Comparison of ENCODE assay signal across 11 cellular contexts in the genomic region with DNA sequence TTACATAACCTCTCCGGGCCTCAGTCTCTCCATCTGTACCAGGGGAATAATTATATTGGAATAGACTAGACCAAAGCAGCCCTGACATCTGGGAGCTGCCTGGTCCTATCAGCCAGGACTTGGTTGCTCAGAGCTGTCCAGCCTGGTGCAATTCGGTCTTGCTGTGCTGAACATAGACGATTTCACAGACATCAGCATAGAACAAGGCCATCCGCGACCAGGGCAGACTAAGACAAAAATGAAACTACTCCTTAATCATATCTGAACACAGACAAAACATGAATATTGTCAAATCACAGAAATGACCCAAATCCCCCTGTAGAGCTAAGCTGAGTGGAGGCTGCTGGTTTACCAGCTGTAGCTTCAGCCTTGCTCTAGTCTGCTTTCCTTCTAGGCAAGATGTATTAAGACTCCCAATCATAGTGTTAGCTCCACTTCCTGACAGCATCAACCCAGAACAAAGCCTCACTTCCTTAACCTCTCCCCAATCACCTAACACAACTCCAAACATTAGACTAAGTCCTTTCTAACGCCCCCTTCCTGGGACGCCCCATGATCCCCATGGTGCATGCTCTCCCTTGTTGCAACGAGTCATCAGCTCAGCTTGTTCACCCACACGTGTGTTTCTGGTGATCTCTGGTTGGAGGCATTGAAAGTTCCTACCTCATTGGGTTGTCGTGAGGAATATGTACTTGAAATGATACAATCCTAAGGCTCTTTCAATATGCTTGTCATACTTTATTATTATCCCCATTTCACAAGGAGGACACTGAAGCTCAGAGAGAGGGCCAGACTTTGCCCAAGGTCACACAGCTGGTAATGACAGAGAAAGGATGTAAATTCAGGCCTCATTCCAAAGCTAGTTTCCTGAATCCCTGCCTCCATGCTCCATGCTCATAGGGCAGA. TPM values are rescaled to one million over a fixed set of nuclear protein-coding genes. Genes with fewer than 3 reads are reported as not detected.
A peak's percentile ranks its signal among the peaks of the same experiment; 100 is the strongest.
DNase-seq lines count a peak whose midpoint lies in the region; ATAC-seq, FAIRE-seq and TF ChIP-seq lines count a peak whose summit lies in the region.
"Had no signal": no experiment of that assay in that cellular context is flagged by ENCODE, and none has a peak within 500 bp of the region (broad histone marks: within the 10 kb centered on the region; RNA-seq: fewer than 3 reads in every experiment).

No MANE protein-coding gene starts in this region.

- H3K9me1 ChIP-seq in K562 (ENCODE audit: control insufficient read depth, insufficient read depth, low read length) = no peaks in the 10 kb centered on the region

- in situ Hi-C loops in K562 (cut with MboI) = no loop called here
- in situ Hi-C loops in KBM-7 (cut with MboI; ENCODE audit: low pct_unique_long_range_greater_than_20kb, low sequenced_read_pairs) = loop anchor here (10.0 kb wide), 2 partner anchors 68 to 238 kb away; a partner anchor contains a TSS

- no peaks in the 10 kb centered on the region for H3K27me3 ChIP-seq in SK-N-SH (ENCODE audit: insufficient read depth)
- no peaks in the 10 kb centered on the region for H3K27me3 ChIP-seq in K562 (ENCODE audit: control insufficient read depth in 2 of 2, insufficient read depth in 2 of 2, low read length in 2 of 2)
- H3K27me3 ChIP-seq in neutrophil = no peaks in the 10 kb centered on the region
- no peaks in the 10 kb centered on the region for H3K27me3 ChIP-seq in Karpas-422 (ENCODE audit: low read length)

- TF ChIP-seq CTCF in SK-N-SH (IDR thresholded peaks at IDR 0.05) = no peak
- TF ChIP-seq CTCF in K562 (IDR thresholded peaks at IDR 0.05 in 2 of 3, conservative IDR thresholded peaks at IDR 0.05 in 1 of 3; ENCODE audit: insufficient read depth in 2 of 3, low read depth in 1 of 3, low read length in 3 of 3) = no peak
- no peak for TF ChIP-seq CTCF in neutrophil (IDR thresholded peaks at IDR 0.05)

- TF ChIP-seq POLR2A in K562 (conservative IDR thresholded peaks at IDR 0.05) = no peak

- H3K9me3 ChIP-seq in SK-N-SH (no peaks in the 10 kb centered on the region), K562 (replicated peaks; ENCODE audit: control insufficient read depth, insufficient read depth, low read depth, low read length) (no peaks in the 10 kb centered on the region), neutrophil (no peaks in the 10 kb centered on the region), Karpas-422 (ENCODE audit: low read length) (no peaks in the 10 kb centered on the region)

- POLR2A ChIA-PET in SK-N-SH (lab: Yijun Ruan, JAX) (interaction anchor here (1.4 kb wide), 1 partner anchor 99 kb away, joined by 4 read pairs; a partner anchor contains a TSS), K562 (lab: Yijun Ruan, JAX) (interaction anchor here (0.6 to 1.0 kb wide), 4 partner anchors 15 to 89 kb away, joined by 3 read pairs; no protein-coding TSS in a partner anchor)

- H3K79me2 ChIP-seq in SK-N-SH (ENCODE audit: insufficient read depth) (no peaks in the 10 kb centered on the region), K562 (ENCODE audit: control insufficient read depth, insufficient read depth, low read length) (no peaks in the 10 kb centered on the region), Karpas-422 (ENCODE audit: low read length) (no peaks in the 10 kb centered on the region)

- ATAC-seq in SK-N-SH treated with all-trans-retinoic acid at 6 μM for 48 hours (no peak), K562 (no peak)

- H4K20me1 ChIP-seq in SK-N-SH (ENCODE audit: insufficient read depth) (no peaks in the 10 kb centered on the region), K562 (replicated peaks; ENCODE audit: control insufficient read depth, insufficient read depth, low read length) (no peaks in the 10 kb centered on the region), Karpas-422 (ENCODE audit: insufficient read depth, low read depth, low read length) (no peaks in the 10 kb centered on the region)

- H3K9ac ChIP-seq in SK-N-SH = no peak overlapping the region
- peak overlapping the region in 1 of 2 experiments; percentile 21; a peak in 2 of 4 replicates for H3K9ac ChIP-seq in K562 (ENCODE audit: insufficient read depth in 1 of 2, low read depth in 2 of 2, low read length in 2 of 2)
- H3K9ac ChIP-seq in Karpas-422 (ENCODE audit: low read length) = no peak overlapping the region

- H2AFZ ChIP-seq in SK-N-SH (ENCODE audit: low read depth) (peak overlapping the region; percentile 47; the same call in 1 of the 2 replicates), K562 (ENCODE audit: low read depth, low read length) (peak overlapping the region; percentile 74), Karpas-422 (ENCODE audit: low read length) (no peak overlapping the region)

- CTCF ChIA-PET in SK-N-SH (lab: Yijun Ruan, JAX) = interaction anchor here (0.7 to 1.4 kb wide), 6 partner anchors 9 to 234 kb away, joined by 3 to 5 read pairs (median 3); a partner anchor contains a TSS
- CTCF ChIA-PET in K562 (lab: Yijun Ruan, JAX; ENCODE audit: low intra/inter-chr PET ratio) = no interaction called here

- no peaks in the 10 kb centered on the region for H3K9me2 ChIP-seq in SK-N-SH
- H3K9me2 ChIP-seq in Karpas-422 (replicated peaks; ENCODE audit: insufficient read depth, low read length) = no peaks in the 10 kb centered on the region

- DNase-seq in SK-N-SH = no peak
- DNase-seq in MV-4-11 (lab: John Stamatoyannopoulos, UW) = peak; percentile 51
- DNase-seq in K562 (ENCODE audit: extremely low read depth in 1 of 4, low spot score in 3 of 4) = peak in 1 of 4 experiments; percentile 39
- no peak for DNase-seq in KBM-7
- no peak for DNase-seq in NCI-H128 (lab: John Stamatoyannopoulos, UW; ENCODE audit: unreplicated experiment)
- no peak for DNase-seq in Karpas-422
- DNase-seq: activated CD8-positive, alpha-beta memory T cell treated with anti-CD3 and anti-CD28 coated beads, Interleukin-2, amount 50 U/mL, for 4 hours; cortex of kidney had no signal

- no TSS peak for BruUV-seq in K562 (replicated peaks; lab: Mats Ljungman, UMichigan)

- no peak overlapping the region for H3K4me3 ChIP-seq in SK-N-SH (ENCODE audit: low read depth in 2 of 2, low read length in 1 of 2)
- H3K4me3 ChIP-seq in K562 = no peak overlapping the region
- H3K4me3 ChIP-seq in neutrophil (ENCODE audit: low read depth in 1 of 2, low read length in 1 of 2) = peak overlapping the region; percentile 48 to 70
- no peak overlapping the region for H3K4me3 ChIP-seq in Karpas-422 (ENCODE audit: low read length)

- 95% methylated on average over 10 of the region's 10 CpGs for WGBS in SK-N-SH (ENCODE audit: low lambda C conversion rate)
- WGBS in K562 (ENCODE audit: insufficient coverage, low coverage, missing lambda C conversion rate) = 58% methylated on average over 10 of the region's 10 CpGs

- H3K4me2 ChIP-seq in SK-N-SH (peak overlapping the region; percentile 32; the same call in 1 of the 2 replicates), K562 (ENCODE audit: insufficient read depth, low read length) (no peak overlapping the region), Karpas-422 (ENCODE audit: low read depth, low read length, poor library complexity, severe bottlenecking) (no peak overlapping the region)

- H3K4me1 ChIP-seq in SK-N-SH (ENCODE audit: control insufficient read depth in 1 of 2, insufficient read depth in 2 of 2, low read depth in 1 of 2, low read length in 1 of 2) (peaks cover 8 to 33% of the 10 kb centered on the region in 2 experiments), K562 (replicated peaks in 1 of 2; ENCODE audit: control insufficient read depth in 2 of 2, insufficient read depth in 2 of 2, low read length in 2 of 2) (peaks cover 38 to 44% of the 10 kb centered on the region in 2 experiments), neutrophil (ENCODE audit: control insufficient read depth in 1 of 2, insufficient read depth in 1 of 2, low read depth in 1 of 2, low read length in 1 of 2) (peaks cover 93 to 94% of the 10 kb centered on the region in 2 experiments), Karpas-422 (ENCODE audit: low read length) (peaks cover 30% of the 10 kb centered on the region)

- peak; percentile 40 for FAIRE-seq in K562 (lab: Jason Lieb, UNC)
- FAIRE-seq: A204.1 had no signal

- H3K36me3 ChIP-seq in SK-N-SH (replicated peaks in 1 of 2; ENCODE audit: control insufficient read depth in 1 of 2, insufficient read depth in 2 of 2, low read length in 1 of 2) = no peaks in the 10 kb centered on the region
- H3K36me3 ChIP-seq in K562 (ENCODE audit: control insufficient read depth, insufficient read depth, low read length) = no peaks in the 10 kb centered on the region
- peaks cover 7% of the 10 kb centered on the region for H3K36me3 ChIP-seq in neutrophil
- H3K36me3 ChIP-seq in Karpas-422 (ENCODE audit: insufficient read depth, low read length) = no peaks in the 10 kb centered on the region

- TF ChIP-seq EP300 in SK-N-SH (IDR thresholded peaks at IDR 0.05; ENCODE audit: borderline replicate concordance in 1 of 2, low read depth in 1 of 2, low read length in 1 of 2) = no peak
- TF ChIP-seq EP300 in K562 (IDR thresholded peaks at IDR 0.05; ENCODE audit: low read length) = no peak

- TF ChIP-seq RAD21 in SK-N-SH (IDR thresholded peaks at IDR 0.05; ENCODE audit: low read length) (no peak), K562 (CRISPR knock-in tag; conservative IDR thresholded peaks at IDR 0.05 in 1 of 2, IDR thresholded peaks at IDR 0.05 in 1 of 2) (no peak)

- intact Hi-C loops in K562 (cut with micrococcal nuclease) = no loop called here

- H3K27ac ChIP-seq in SK-N-SH (ENCODE audit: low read depth in 2 of 2, low read length in 1 of 2) (peak overlapping the region in 1 of 2 experiments; percentile 45; a peak in 2 of 4 replicates), K562 (ENCODE audit: extremely low read depth, low read depth, low read length) (peak overlapping the region; percentile 69; the same call in 2 of the 3 replicates), neutrophil (peak overlapping the region; percentile 96), Karpas-422 (ENCODE audit: low read length) (no peak overlapping the region)

- peaks cover 4% of the 10 kb centered on the region for H3F3A ChIP-seq in SK-N-SH (replicated peaks; ENCODE audit: insufficient read depth)

RNA-seq across cellular contexts. Expression of a gene that starts 3.5 kb away (rescaled TPM):
- polyA plus RNA-seq in SK-N-SH (2012; rRNA removed) = 1.9 and 2.3 TPM in 2 replicates
- polyA plus RNA-seq in SK-N-SH (2012; cell fraction: cytosol; rRNA removed) = 0.18 and 0.38 TPM in 2 replicates
- polyA plus RNA-seq in SK-N-SH (2012; cell fraction: nucleus; rRNA removed) = 20.1 and 21.4 TPM in 2 replicates
- total RNA-seq in K562 (2011; cell fraction: chromatin; rRNA removed; ENCODE audit: low replicate concordance) = 8.9 and 13.3 TPM in 2 replicates
- total RNA-seq in K562 (2011; cell fraction: nucleolus; rRNA removed) = 5.0 and 5.2 TPM in 2 replicates
- 4.5 and 6.2 TPM in 2 replicates for total RNA-seq in K562 (2011; cell fraction: nucleoplasm; rRNA removed)
- 0.36 and 0.57 TPM in 2 replicates for total RNA-seq in K562 (2014; rRNA removed)
- 0.11 and 0.16 TPM in 2 replicates for total RNA-seq in K562 (2014; rRNA removed; fragmentation: Illumina TruSeq; extraction: Trizol)
- total RNA-seq in K562 (2015; rRNA removed; fragmentation: Illumina TruSeq; extraction: Trizol) = 0.30 and 0.43 TPM in 2 replicates
- total RNA-seq in K562 (2021) = 0.69 and 0.84 TPM in 2 replicates
- 1.3 and 2.0 TPM in 2 replicates for polyA plus RNA-seq in K562 (2011; rRNA removed)
- polyA plus RNA-seq in K562 (2011; cell fraction: cytosol; rRNA removed) = 0.83 and 1.1 TPM in 2 replicates
- 6.7 and 15.1 TPM in 2 replicates for polyA plus RNA-seq in K562 (2011; cell fraction: nucleus; rRNA removed)
- polyA plus RNA-seq in K562 (2012) = 0.79 and 2.5 TPM in 2 replicates
- 0.52 and 0.68 TPM in 2 replicates for polyA plus RNA-seq in K562 (2014; fragmentation: Illumina TruSeq; extraction: Trizol)
- polyA plus RNA-seq in K562 (2014; fragmentation: Nextera tagmentation; extraction: Ambion mirVana) = under 1 TPM in 1 of 2 experiments, not detected in 1; 0.03 TPM
- polyA plus RNA-seq in K562 (2014; rRNA removed) = 1.00 and 2.3 TPM in 2 replicates
- polyA minus RNA-seq in K562 (2011; rRNA and poly(A)+ RNA removed) = 0.30 and 0.35 TPM in 2 replicates
- polyA minus RNA-seq in K562 (2011; cell fraction: cytosol; rRNA and poly(A)+ RNA removed) = 0.95 and 1.7 TPM in 2 replicates
- polyA minus RNA-seq in K562 (2011; cell fraction: nucleus; rRNA and poly(A)+ RNA removed) = 0.78 and 1.1 TPM in 2 replicates
- 1.6 and 2.1 TPM in 2 replicates for total RNA-seq in Karpas-422 (2014; rRNA removed; shearing (Covaris generic); ENCODE audit: low replicate concordance)

Comparison
In these comparisons a context has a peak if more than half of its experiments do, and no peak if none do; other contexts are left out.
1. H3K4me3 ChIP-seq: peak in neutrophil (2 of 2); none in SK-N-SH (0 of 2), K562 (single experiment) and Karpas-422 (single experiment).